ENCODE assay signal across 8 cellular contexts in the genomic region with DNA sequence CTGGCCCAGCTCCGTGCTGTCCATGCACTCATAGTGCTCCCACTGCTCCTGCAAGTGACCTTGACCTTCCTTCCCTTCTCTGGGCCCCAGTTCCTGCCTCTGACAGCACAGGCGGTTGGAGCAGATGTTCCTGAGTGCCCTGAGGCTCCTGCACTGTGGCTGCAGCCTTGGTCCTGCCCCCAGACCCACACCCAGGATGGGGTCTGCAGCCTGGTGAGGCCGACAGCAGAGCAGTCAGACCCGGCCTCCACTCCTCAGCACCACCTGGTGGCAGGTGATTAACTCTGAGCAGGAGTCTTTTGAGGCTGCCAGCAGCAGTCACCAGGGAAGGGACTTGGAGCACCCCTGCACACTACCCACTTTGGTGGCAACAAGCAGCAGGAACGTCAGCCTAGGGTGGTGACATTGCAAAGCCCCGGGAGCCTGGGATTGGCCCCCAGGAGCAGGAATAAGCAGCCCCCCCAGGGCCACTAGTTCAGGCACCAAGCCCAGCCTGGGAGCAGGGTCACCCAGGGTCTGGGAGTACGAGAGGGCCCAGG.
DNase-seq lines count a peak whose midpoint lies in the region; ATAC-seq and TF ChIP-seq lines count a peak whose summit lies in the region.

No MANE protein-coding gene starts in this region.

- H3K27me3 ChIP-seq in Caco-2 (replicated peaks; ENCODE audit: control insufficient read depth, insufficient read depth, low read length) (peaks cover 3% of the 10 kb centered on the region), colonic mucosa (no peaks in the 10 kb centered on the region)

- H3K4me3 Mint-ChIP-seq in Caco-2 (ENCODE audit: unreplicated experiment) = no peak overlapping the region

- H3K9ac ChIP-seq in colonic mucosa (ENCODE audit: low read depth in 2 of 2, low read length in 2 of 2) = no peak overlapping the region

- H3K4me1 ChIP-seq in Caco-2 (no peaks in the 10 kb centered on the region), colonic mucosa (no peaks in the 10 kb centered on the region)

- H3K9me3 ChIP-seq in Caco-2 (no peaks in the 10 kb centered on the region), colonic mucosa (no peaks in the 10 kb centered on the region)

- H3K36me3 ChIP-seq in Caco-2 (ENCODE audit: control insufficient read depth, insufficient read depth, low read length) (no peaks in the 10 kb centered on the region), colonic mucosa (no peaks in the 10 kb centered on the region)

- H3K4me3 ChIP-seq in Caco-2 (ENCODE audit: low read depth, low read length) (no peak overlapping the region), colonic mucosa (no peak overlapping the region)

- peaks cover 43% of the 10 kb centered on the region for H3K27me3 Mint-ChIP-seq in Caco-2 (ENCODE audit: insufficient read depth, unreplicated experiment)

- CTCF ChIA-PET in Caco-2 (lab: Charles Lee) = no interaction called here

- no peak overlapping the region for H3K27ac ChIP-seq in colonic mucosa

- TF ChIP-seq CTCF in Caco-2 (IDR thresholded peaks at IDR 0.05; ENCODE audit: insufficient read depth in 1 of 2, low read depth in 1 of 2, low read length in 1 of 2, severe bottlenecking in 1 of 2, unreplicated experiment in 1 of 2) (peak; percentile 70 to 79), colonic mucosa (IDR thresholded peaks at IDR 0.05) (peak; percentile 44), omental fat pad (IDR thresholded peaks at IDR 0.05) (no peak)

- intact Hi-C loops in Caco-2 (cut with micrococcal nuclease; ENCODE audit: unreplicated experiment) = loop anchor here (1.0 kb wide), 1 partner anchor 176 kb away; no protein-coding TSS in a partner anchor
- intact Hi-C loops in colonic mucosa (cut with DNase I) = loop anchor here (2.0 kb wide), 1 partner anchor 176 kb away; no protein-coding TSS in a partner anchor

- no peak for ATAC-seq in GM21528 (IDR thresholded peaks at IDR 0.05; ENCODE audit: low FRiP score, unreplicated experiment)
- ATAC-seq in omental fat pad (ENCODE audit: low FRiP score) = no peak

- DNase-seq in Caco-2 = peak; percentile 51 to 66
- peak; percentile 31 for DNase-seq in HPDE6-E6E7 (ENCODE audit: extremely low spot score)
- DNase-seq in SK-MEL-5 (ENCODE audit: low read depth, low spot score) = peak; percentile 49
- no peak for DNase-seq in colonic mucosa
- peak; percentile 3 for DNase-seq in midbrain (lab: John Stamatoyannopoulos, UW)
- no peak for DNase-seq in omental fat pad (ENCODE audit: low spot score)
- no peak for DNase-seq in medulla oblongata (ENCODE audit: extremely low spot score)

- in situ Hi-C loops in SK-MEL-5 (cut with HindIII; ENCODE audit: low pct_unique_long_range_greater_than_20kb, low sequenced_read_pairs) = loop anchor here (25.0 kb wide), 1 partner anchor 191 kb away; no protein-coding TSS in a partner anchor

- POLR2A ChIA-PET in Caco-2 (lab: Charles Lee) = no interaction called here

- no peaks in the 10 kb centered on the region for H3K9me3 Mint-ChIP-seq in Caco-2 (ENCODE audit: unreplicated experiment)

- no TSS peak for BruUV-seq in Caco-2 (replicated peaks; lab: Mats Ljungman, UMichigan)

- no peaks in the 10 kb centered on the region for H3K36me3 Mint-ChIP-seq in Caco-2 (ENCODE audit: insufficient read depth, unreplicated experiment)

- no peak overlapping the region for H3K27ac Mint-ChIP-seq in Caco-2 (ENCODE audit: unreplicated experiment)

- H3K4me1 Mint-ChIP-seq in Caco-2 (ENCODE audit: low read depth, unreplicated experiment) = no peaks in the 10 kb centered on the region

Comparison
In these comparisons a context has a peak if more than half of its experiments do, and no peak if none do; other contexts are left out.
1. DNase-seq: peak in Caco-2 (2 of 2), HPDE6-E6E7 (single experiment), SK-MEL-5 (single experiment) and midbrain (single experiment); none in colonic mucosa (single experiment), omental fat pad (single experiment) and medulla oblongata (single experiment).
2. CTCF ChIP-seq: peak in Caco-2 (2 of 2) and colonic mucosa (single experiment); none in omental fat pad (0 of 3).